Comparison of ENCODE assay signal across 5 cellular contexts in genomic region chr6:30723843-30724741, GRCh38. TPM values are rescaled to one million over a fixed set of nuclear protein-coding genes. Genes with fewer than 3 reads are reported as not detected.
DNase-seq lines count a peak whose midpoint lies in the region; ATAC-seq and TF ChIP-seq lines count a peak whose summit lies in the region.
"Not testable (repeated sequence)": the region's sequence is repeated elsewhere in the genome, so short reads cannot be mapped to it uniquely, and the experiment has no call there.

No MANE protein-coding gene starts in this region.

- not testable (repeated sequence) for H3K9ac ChIP-seq in neural cell (ENCODE audit: low read length)

- TF ChIP-seq EP300 in neural cell (conservative IDR thresholded peaks at IDR 0.05; ENCODE audit: poor library complexity, severe bottlenecking): not testable (repeated sequence)

- H3K27ac Mint-ChIP-seq in activated naive CD4-positive, alpha-beta T cell treated with anti-CD3 and anti-CD28 coated beads, Interleukin-2, amount 50 U/mL, for 72 hours: peak overlapping the region; percentile 93 to 97

- H3K27me3 ChIP-seq in RWPE2 (ENCODE audit: insufficient read depth, poor library complexity, severe bottlenecking); esophagus (ENCODE audit: control insufficient read depth in 1 of 2, insufficient read depth in 2 of 2, low read length in 2 of 2); neural cell (ENCODE audit: insufficient read depth, low read depth, low read length): not testable (repeated sequence)

- not testable (repeated sequence) for TF ChIP-seq RAD21 in neural cell (conservative IDR thresholded peaks at IDR 0.05)

- not testable (repeated sequence) for H3K9me2 ChIP-seq in neural cell (ENCODE audit: insufficient read depth, low read length)

- not testable (repeated sequence) for DNase-seq in GM12864 (ENCODE audit: low read depth); RWPE2 (ENCODE audit: low spot score); activated naive CD4-positive, alpha-beta T cell treated with anti-CD3 and anti-CD28 coated beads, Interleukin-2, amount 50 U/mL, for 72 hours (ENCODE audit: low spot score in 2 of 2)

- H3F3A ChIP-seq in neural cell (ENCODE audit: insufficient read depth, low read length, poor library complexity, severe bottlenecking): peaks cover 17% of the 10 kb centered on the region

- not testable (repeated sequence) for ATAC-seq in RWPE2 (ENCODE audit: low read depth); activated naive CD4-positive, alpha-beta T cell treated with anti-CD3 and anti-CD28 coated beads, Interleukin-2, amount 50 U/mL, for 72 hours

- H3K79me2 ChIP-seq in neural cell (replicated peaks; ENCODE audit: insufficient read depth, low read length): peaks cover 62% of the 10 kb centered on the region

- not testable (repeated sequence) for H3K4me1 ChIP-seq in RWPE2 (ENCODE audit: insufficient read depth, poor library complexity, severe bottlenecking); esophagus (ENCODE audit: control insufficient read depth in 2 of 2, insufficient read depth in 2 of 2, low read length in 1 of 2)

- peaks cover 68% of the 10 kb centered on the region for H3K36me3 ChIP-seq in RWPE2 (ENCODE audit: low read depth)
- H3K36me3 ChIP-seq in esophagus (ENCODE audit: control insufficient read depth in 2 of 2, insufficient read depth in 2 of 2, low read length in 1 of 2): peaks cover 2 to 32% of the 10 kb centered on the region in 2 donors
- not testable (repeated sequence) for H3K36me3 ChIP-seq in neural cell (ENCODE audit: insufficient read depth, low read length)

- H3K4me3 ChIP-seq in GM12864 (ENCODE audit: low read depth, low read length): peak overlapping the region; percentile 9; the same call in 1 of the 2 replicates
- not testable (repeated sequence) for H3K4me3 ChIP-seq in RWPE2 (ENCODE audit: severe bottlenecking); esophagus (ENCODE audit: low read depth in 1 of 2, low read length in 2 of 2)
- peak overlapping the region; percentile 99 for H3K4me3 ChIP-seq in neural cell (ENCODE audit: low read length)

- H3K27ac ChIP-seq in RWPE2 (ENCODE audit: poor library complexity, severe bottlenecking) (peak overlapping the region; percentile 96), esophagus (ENCODE audit: low read depth in 2 of 2, low read length in 1 of 2) (peak overlapping the region; percentile 5 to 9)
- not testable (repeated sequence) for H3K27ac ChIP-seq in neural cell (ENCODE audit: low read length)

- H3K36me3 Mint-ChIP-seq in activated naive CD4-positive, alpha-beta T cell treated with anti-CD3 and anti-CD28 coated beads, Interleukin-2, amount 50 U/mL, for 72 hours: peaks cover 55 to 62% of the 10 kb centered on the region in 2 donors

- not testable (repeated sequence) for TF ChIP-seq CTCF in GM12864 (IDR thresholded peaks at IDR 0.05; ENCODE audit: low read depth, low read length, missing control alignments); RWPE2 (IDR thresholded peaks at IDR 0.05; ENCODE audit: poor library complexity, severe bottlenecking)
- peak; percentile 45 for TF ChIP-seq CTCF in neural cell (IDR thresholded peaks at IDR 0.05; ENCODE audit: poor library complexity, severe bottlenecking)

- H3K9me3 ChIP-seq in RWPE2 (ENCODE audit: severe bottlenecking); esophagus (ENCODE audit: control insufficient read depth in 2 of 2, insufficient read depth in 1 of 2, low read depth in 1 of 2, low read length in 1 of 2); neural cell (ENCODE audit: low read length): not testable (repeated sequence)

- WGBS in esophagus, 2 donors: 37 to 54% methylated on average over 29 of the region's 29 CpGs

- H4K20me1 ChIP-seq in neural cell (ENCODE audit: insufficient read depth): peaks cover 44% of the 10 kb centered on the region

- peak overlapping the region; percentile 62 for H3K4me2 ChIP-seq in neural cell (ENCODE audit: low read length)

- H2AFZ ChIP-seq in neural cell (ENCODE audit: low read depth, low read length): not testable (repeated sequence)

- not testable (repeated sequence) for H3K9me3 Mint-ChIP-seq in activated naive CD4-positive, alpha-beta T cell treated with anti-CD3 and anti-CD28 coated beads, Interleukin-2, amount 50 U/mL, for 72 hours

RNA-seq across cellular contexts. Expression of gene TUBB, which starts 3.9 kb away (rescaled TPM):
- 1,000 to 10,000 TPM; 1,507 to 1,783 TPM for total RNA-seq in activated naive CD4-positive, alpha-beta T cell treated with anti-CD3 and anti-CD28 coated beads, Interleukin-2, amount 50 U/mL, for 72 hours
- 100 to 1,000 TPM; 142 to 313 TPM for polyA plus RNA-seq in esophagus
- 711 and 792 TPM in 2 replicates for polyA plus RNA-seq in neural cell
- polyA minus RNA-seq in neural cell: 773 and 794 TPM in 2 replicates

RNA-seq across cellular contexts. Expression of gene MDC1, which starts 7.0 kb away (rescaled TPM):
- total RNA-seq in activated naive CD4-positive, alpha-beta T cell treated with anti-CD3 and anti-CD28 coated beads, Interleukin-2, amount 50 U/mL, for 72 hours: 100 to 1,000 TPM in 1 of 2 donors, 10 to 100 TPM in 1; 84.2 to 127 TPM
- polyA plus RNA-seq in esophagus: 1 to 10 TPM; 5.9 to 8.1 TPM
- polyA plus RNA-seq in neural cell: 4.3 and 8.1 TPM in 2 replicates
- polyA minus RNA-seq in neural cell: 9.3 and 10.5 TPM in 2 replicates

RNA-seq across cellular contexts. Expression of gene FLOT1, which starts 18.4 kb away (rescaled TPM):
- total RNA-seq in activated naive CD4-positive, alpha-beta T cell treated with anti-CD3 and anti-CD28 coated beads, Interleukin-2, amount 50 U/mL, for 72 hours: 100 to 1,000 TPM; 194 to 219 TPM
- polyA plus RNA-seq in esophagus (10 to 100 TPM; 80.9 to 87.0 TPM), neural cell (72.7 and 84.7 TPM in 2 replicates)
- 51.6 and 61.0 TPM in 2 replicates for polyA minus RNA-seq in neural cell

RNA-seq across cellular contexts. Expression of gene IER3, which starts 20.3 kb away (rescaled TPM):
- total RNA-seq in activated naive CD4-positive, alpha-beta T cell treated with anti-CD3 and anti-CD28 coated beads, Interleukin-2, amount 50 U/mL, for 72 hours: 100 to 1,000 TPM in 1 of 2 donors, 10 to 100 TPM in 1; 70.0 to 279 TPM
- polyA plus RNA-seq in esophagus: 100 to 1,000 TPM; 178 to 187 TPM
- 1.3 and 3.0 TPM in 2 replicates for polyA plus RNA-seq in neural cell
- 0.49 and 0.69 TPM in 2 replicates for polyA minus RNA-seq in neural cell

RNA-seq across cellular contexts. Expression of gene NRM, which starts 33.3 kb away (rescaled TPM):
- 10 to 100 TPM; 35.7 to 53.5 TPM for total RNA-seq in activated naive CD4-positive, alpha-beta T cell treated with anti-CD3 and anti-CD28 coated beads, Interleukin-2, amount 50 U/mL, for 72 hours
- 10 to 100 TPM; 14.2 to 15.4 TPM for polyA plus RNA-seq in esophagus
- polyA plus RNA-seq in neural cell: 7.1 and 7.5 TPM in 2 replicates
- 5.8 and 6.9 TPM in 2 replicates for polyA minus RNA-seq in neural cell
